1 cellular context compared by ENCODE assay signal in the genomic region with DNA sequence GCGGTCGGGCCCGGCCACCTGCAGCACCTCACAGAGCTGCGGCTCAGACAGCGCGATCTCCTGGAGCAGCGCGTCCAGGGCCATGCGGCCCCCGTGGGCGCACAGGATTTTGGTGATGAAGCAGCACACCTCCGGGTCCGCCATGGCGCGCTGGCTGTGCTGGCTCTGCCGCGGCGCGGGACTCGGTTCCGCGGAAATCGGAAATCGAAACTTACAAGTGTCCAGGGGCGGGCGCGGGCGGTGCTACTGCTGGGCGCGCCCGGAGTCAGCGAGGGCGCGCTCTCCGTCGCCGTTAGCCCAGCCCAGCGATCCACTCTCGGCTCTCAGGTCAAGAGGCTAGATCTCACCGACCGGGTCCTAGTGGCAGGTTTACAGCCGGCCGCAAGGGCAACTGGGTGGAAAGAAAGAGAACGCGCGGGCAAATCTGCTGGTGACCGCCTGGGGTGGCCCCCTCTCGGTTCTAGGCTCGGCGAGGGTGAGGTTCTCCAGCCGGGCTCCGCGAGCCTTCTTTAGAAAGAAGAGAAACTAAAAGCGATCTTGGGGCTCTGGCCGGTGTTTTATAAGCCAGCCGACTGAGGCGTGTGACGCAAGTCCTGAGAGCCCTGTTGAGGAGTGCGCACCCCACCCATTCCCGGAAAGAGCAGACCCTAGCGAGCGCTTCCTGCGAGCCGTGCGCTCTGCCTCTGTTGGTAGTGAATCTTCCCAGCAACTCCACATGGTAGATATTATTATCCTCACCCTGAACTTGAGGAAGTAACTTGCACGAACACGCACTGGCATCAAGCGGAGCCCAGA.
TF ChIP-seq lines count a peak whose summit lies in the region.

A gene (minus strand): TSS at position 533 of the 795 bp plus-strand sequence. CDS start 389 bp downstream, at position 144.

TF ChIP-seq in HepG2, 621 proteins besides CTCF, POLR2A, EP300 and RAD21 (continued from another document and continues in another):
- TF ChIP-seq, protein P1, sequence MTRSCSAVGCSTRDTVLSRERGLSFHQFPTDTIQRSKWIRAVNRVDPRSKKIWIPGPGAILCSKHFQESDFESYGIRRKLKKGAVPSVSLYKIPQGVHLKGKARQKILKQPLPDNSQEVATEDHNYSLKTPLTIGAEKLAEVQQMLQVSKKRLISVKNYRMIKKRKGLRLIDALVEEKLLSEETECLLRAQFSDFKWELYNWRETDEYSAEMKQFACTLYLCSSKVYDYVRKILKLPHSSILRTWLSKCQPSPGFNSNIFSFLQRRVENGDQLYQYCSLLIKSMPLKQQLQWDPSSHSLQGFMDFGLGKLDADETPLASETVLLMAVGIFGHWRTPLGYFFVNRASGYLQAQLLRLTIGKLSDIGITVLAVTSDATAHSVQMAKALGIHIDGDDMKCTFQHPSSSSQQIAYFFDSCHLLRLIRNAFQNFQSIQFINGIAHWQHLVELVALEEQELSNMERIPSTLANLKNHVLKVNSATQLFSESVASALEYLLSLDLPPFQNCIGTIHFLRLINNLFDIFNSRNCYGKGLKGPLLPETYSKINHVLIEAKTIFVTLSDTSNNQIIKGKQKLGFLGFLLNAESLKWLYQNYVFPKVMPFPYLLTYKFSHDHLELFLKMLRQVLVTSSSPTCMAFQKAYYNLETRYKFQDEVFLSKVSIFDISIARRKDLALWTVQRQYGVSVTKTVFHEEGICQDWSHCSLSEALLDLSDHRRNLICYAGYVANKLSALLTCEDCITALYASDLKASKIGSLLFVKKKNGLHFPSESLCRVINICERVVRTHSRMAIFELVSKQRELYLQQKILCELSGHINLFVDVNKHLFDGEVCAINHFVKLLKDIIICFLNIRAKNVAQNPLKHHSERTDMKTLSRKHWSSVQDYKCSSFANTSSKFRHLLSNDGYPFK (CRISPR knock-in tag; IDR thresholded peaks at IDR 0.05; ENCODE audit: borderline replicate concordance): no peak
- TF ChIP-seq NCOR1 (IDR thresholded peaks at IDR 0.05; ENCODE audit: borderline replicate concordance, low read length) (0 out of 2 replicates have a peak, but pooled peaks have one; percentile 12), ZNF230 (CRISPR knock-in tag; IDR thresholded peaks at IDR 0.05) (no peak), YEATS4 (CRISPR knock-in tag; IDR thresholded peaks at IDR 0.05; ENCODE audit: borderline replicate concordance) (peak; percentile 62; the same call in 1 of the 2 replicates), DR1 (CRISPR knock-in tag; IDR thresholded peaks at IDR 0.05) (no peak; the same call in 1 of the 2 replicates), ZNF737 (CRISPR knock-in tag; IDR thresholded peaks at IDR 0.05; ENCODE audit: borderline replicate concordance) (no peak), SNRNP70 (IDR thresholded peaks at IDR 0.05; ENCODE audit: low read depth, low read length) (no peak), HNRNPUL1 (IDR thresholded peaks at IDR 0.05; ENCODE audit: low read depth, low read length) (no peak), MED1 (CRISPR knock-in tag; IDR thresholded peaks at IDR 0.05) (peak; percentile 51), ZNF317 (CRISPR knock-in tag; IDR thresholded peaks at IDR 0.05) (peak; percentile 42; the same call in 1 of the 2 replicates), NCOA5 (CRISPR knock-in tag; IDR thresholded peaks at IDR 0.05) (no peak), ZNF607 (CRISPR knock-in tag; IDR thresholded peaks at IDR 0.05; ENCODE audit: borderline replicate concordance) (no peak), ETV6 (CRISPR knock-in tag; conservative IDR thresholded peaks at IDR 0.05) (no peak), ZNF282 (IDR thresholded peaks at IDR 0.05; ENCODE audit: partially characterized antibody) (no peak), TAF1 (CRISPR knock-in tag; IDR thresholded peaks at IDR 0.05) (peak; percentile 66), FOXP1 (IDR thresholded peaks at IDR 0.05) (no peak), FOXP1 (CRISPR knock-in tag; IDR thresholded peaks at IDR 0.05) (no peak), STAT5B (CRISPR knock-in tag; IDR thresholded peaks at IDR 0.05) (no peak), RNF2 (conservative IDR thresholded peaks at IDR 0.05; ENCODE audit: low read depth) (no peak), RXRB (CRISPR knock-in tag; IDR thresholded peaks at IDR 0.05; ENCODE audit: borderline replicate concordance) (no peak; the same call in none of the 2 replicates), ZNF296 (CRISPR knock-in tag; conservative IDR thresholded peaks at IDR 0.05) (no peak; the same call in 1 of the 2 replicates), ZNF619 (CRISPR knock-in tag; IDR thresholded peaks at IDR 0.05) (no peak), POGZ (CRISPR knock-in tag; IDR thresholded peaks at IDR 0.05) (no peak)
- TF ChIP-seq, protein P2, sequence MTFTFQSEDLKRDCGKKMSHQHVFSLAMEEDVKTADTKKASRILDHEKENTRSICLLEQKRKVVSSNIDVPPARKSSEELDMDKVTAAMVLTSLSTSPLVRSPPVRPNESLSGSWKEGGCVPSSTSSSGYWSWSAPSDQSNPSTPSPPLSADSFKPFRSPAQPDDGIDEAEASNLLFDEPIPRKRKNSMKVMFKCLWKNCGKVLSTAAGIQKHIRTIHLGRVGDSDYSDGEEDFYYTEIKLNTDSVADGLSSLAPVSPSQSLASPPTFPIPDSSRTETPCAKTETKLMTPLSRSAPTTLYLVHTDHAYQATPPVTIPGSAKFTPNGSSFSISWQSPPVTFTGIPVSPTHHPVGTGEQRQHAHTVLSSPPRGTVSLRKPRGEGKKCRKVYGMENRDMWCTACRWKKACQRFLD (CRISPR knock-in tag; IDR thresholded peaks at IDR 0.05; ENCODE audit: borderline replicate concordance): peak; percentile 85
- TF ChIP-seq, protein P3, sequence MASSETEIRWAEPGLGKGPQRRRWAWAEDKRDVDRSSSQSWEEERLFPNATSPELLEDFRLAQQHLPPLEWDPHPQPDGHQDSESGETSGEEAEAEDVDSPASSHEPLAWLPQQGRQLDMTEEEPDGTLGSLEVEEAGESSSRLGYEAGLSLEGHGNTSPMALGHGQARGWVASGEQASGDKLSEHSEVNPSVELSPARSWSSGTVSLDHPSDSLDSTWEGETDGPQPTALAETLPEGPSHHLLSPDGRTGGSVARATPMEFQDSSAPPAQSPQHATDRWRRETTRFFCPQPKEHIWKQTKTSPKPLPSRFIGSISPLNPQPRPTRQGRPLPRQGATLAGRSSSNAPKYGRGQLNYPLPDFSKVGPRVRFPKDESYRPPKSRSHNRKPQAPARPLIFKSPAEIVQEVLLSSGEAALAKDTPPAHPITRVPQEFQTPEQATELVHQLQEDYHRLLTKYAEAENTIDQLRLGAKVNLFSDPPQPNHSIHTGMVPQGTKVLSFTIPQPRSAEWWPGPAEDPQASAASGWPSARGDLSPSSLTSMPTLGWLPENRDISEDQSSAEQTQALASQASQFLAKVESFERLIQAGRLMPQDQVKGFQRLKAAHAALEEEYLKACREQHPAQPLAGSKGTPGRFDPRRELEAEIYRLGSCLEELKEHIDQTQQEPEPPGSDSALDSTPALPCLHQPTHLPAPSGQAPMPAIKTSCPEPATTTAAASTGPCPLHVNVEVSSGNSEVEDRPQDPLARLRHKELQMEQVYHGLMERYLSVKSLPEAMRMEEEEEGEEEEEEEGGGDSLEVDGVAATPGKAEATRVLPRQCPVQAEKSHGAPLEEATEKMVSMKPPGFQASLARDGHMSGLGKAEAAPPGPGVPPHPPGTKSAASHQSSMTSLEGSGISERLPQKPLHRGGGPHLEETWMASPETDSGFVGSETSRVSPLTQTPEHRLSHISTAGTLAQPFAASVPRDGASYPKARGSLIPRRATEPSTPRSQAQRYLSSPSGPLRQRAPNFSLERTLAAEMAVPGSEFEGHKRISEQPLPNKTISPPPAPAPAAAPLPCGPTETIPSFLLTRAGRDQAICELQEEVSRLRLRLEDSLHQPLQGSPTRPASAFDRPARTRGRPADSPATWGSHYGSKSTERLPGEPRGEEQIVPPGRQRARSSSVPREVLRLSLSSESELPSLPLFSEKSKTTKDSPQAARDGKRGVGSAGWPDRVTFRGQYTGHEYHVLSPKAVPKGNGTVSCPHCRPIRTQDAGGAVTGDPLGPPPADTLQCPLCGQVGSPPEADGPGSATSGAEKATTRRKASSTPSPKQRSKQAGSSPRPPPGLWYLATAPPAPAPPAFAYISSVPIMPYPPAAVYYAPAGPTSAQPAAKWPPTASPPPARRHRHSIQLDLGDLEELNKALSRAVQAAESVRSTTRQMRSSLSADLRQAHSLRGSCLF (CRISPR knock-in tag; IDR thresholded peaks at IDR 0.05; ENCODE audit: borderline replicate concordance): 0 out of 2 replicates have a peak, but pooled peaks have one; percentile 32
- TF ChIP-seq, protein P4, sequence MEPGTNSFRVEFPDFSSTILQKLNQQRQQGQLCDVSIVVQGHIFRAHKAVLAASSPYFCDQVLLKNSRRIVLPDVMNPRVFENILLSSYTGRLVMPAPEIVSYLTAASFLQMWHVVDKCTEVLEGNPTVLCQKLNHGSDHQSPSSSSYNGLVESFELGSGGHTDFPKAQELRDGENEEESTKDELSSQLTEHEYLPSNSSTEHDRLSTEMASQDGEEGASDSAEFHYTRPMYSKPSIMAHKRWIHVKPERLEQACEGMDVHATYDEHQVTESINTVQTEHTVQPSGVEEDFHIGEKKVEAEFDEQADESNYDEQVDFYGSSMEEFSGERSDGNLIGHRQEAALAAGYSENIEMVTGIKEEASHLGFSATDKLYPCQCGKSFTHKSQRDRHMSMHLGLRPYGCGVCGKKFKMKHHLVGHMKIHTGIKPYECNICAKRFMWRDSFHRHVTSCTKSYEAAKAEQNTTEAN (CRISPR knock-in tag; conservative IDR thresholded peaks at IDR 0.05): no peak
- TF ChIP-seq, protein P5, sequence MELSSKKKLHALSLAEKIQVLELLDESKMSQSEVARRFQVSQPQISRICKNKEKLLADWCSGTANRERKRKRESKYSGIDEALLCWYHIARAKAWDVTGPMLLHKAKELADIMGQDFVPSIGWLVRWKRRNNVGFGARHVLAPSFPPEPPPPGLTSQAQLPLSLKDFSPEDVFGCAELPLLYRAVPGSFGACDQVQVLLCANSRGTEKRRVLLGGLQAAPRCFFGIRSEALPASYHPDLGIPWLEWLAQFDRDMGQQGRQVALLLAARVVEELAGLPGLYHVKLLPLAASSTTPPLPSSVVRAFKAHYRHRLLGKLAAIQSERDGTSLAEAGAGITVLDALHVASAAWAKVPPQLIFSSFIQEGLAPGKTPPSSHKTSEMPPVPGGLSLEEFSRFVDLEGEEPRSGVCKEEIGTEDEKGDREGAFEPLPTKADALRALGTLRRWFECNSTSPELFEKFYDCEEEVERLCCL (CRISPR knock-in tag; IDR thresholded peaks at IDR 0.05; ENCODE audit: borderline replicate concordance): no peak
- TF ChIP-seq, protein P6, sequence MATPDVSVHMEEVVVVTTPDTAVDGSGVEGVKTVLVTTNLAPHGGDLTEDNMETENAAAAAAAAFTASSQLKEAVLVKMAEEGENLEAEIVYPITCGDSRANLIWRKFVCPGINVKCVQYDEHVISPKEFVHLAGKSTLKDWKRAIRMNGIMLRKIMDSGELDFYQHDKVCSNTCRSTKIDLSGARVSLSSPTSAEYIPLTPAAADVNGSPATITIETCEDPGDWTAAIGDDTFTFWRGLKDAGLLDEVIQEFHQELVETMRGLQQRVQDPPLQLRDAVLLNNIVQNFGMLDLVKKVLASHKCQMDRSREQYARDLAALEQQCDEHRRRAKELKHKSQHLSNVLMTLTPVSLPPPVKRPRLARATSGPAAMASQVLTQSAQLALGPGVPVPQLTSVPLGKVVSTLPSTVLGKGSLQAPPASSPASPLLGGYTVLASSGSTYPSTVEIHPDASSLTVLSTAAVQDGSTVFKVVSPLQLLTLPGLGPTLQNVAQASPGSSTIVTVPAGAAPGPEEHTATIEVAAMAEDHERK (CRISPR knock-in tag; IDR thresholded peaks at IDR 0.05; ENCODE audit: low read depth): no peak
- TF ChIP-seq, protein P7, sequence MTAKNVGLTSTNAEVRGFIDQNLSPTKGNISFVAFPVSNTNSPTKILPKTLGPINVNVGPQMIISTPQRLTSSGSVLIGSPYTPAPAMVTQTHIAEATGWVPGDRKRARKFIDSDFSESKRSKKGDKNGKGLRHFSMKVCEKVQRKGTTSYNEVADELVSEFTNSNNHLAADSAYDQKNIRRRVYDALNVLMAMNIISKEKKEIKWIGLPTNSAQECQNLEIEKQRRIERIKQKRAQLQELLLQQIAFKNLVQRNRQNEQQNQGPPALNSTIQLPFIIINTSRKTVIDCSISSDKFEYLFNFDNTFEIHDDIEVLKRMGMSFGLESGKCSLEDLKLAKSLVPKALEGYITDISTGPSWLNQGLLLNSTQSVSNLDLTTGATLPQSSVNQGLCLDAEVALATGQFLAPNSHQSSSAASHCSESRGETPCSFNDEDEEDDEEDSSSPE (CRISPR knock-in tag; IDR thresholded peaks at IDR 0.05): peak; percentile 76; the same call in 1 of the 2 replicates
- TF ChIP-seq, protein P8, sequence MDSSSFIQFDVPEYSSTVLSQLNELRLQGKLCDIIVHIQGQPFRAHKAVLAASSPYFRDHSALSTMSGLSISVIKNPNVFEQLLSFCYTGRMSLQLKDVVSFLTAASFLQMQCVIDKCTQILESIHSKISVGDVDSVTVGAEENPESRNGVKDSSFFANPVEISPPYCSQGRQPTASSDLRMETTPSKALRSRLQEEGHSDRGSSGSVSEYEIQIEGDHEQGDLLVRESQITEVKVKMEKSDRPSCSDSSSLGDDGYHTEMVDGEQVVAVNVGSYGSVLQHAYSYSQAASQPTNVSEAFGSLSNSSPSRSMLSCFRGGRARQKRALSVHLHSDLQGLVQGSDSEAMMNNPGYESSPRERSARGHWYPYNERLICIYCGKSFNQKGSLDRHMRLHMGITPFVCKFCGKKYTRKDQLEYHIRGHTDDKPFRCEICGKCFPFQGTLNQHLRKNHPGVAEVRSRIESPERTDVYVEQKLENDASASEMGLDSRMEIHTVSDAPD (CRISPR knock-in tag; IDR thresholded peaks at IDR 0.05): peak; percentile 69; the same call in 1 of the 2 replicates
- TF ChIP-seq, protein P9, sequence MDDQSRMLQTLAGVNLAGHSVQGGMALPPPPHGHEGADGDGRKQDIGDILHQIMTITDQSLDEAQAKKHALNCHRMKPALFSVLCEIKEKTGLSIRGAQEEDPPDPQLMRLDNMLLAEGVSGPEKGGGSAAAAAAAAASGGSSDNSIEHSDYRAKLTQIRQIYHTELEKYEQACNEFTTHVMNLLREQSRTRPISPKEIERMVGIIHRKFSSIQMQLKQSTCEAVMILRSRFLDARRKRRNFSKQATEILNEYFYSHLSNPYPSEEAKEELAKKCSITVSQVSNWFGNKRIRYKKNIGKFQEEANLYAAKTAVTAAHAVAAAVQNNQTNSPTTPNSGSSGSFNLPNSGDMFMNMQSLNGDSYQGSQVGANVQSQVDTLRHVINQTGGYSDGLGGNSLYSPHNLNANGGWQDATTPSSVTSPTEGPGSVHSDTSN (CRISPR knock-in tag; IDR thresholded peaks at IDR 0.05; ENCODE audit: borderline replicate concordance): 0 out of 2 replicates have a peak, but pooled peaks have one; percentile 69
- TF ChIP-seq, protein P10, sequence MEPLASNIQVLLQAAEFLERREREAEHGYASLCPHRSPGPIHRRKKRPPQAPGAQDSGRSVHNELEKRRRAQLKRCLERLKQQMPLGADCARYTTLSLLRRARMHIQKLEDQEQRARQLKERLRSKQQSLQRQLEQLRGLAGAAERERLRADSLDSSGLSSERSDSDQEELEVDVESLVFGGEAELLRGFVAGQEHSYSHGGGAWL (CRISPR knock-in tag; IDR thresholded peaks at IDR 0.05): peak; percentile 83; the same call in 1 of the 2 replicates
- TF ChIP-seq, protein P11, sequence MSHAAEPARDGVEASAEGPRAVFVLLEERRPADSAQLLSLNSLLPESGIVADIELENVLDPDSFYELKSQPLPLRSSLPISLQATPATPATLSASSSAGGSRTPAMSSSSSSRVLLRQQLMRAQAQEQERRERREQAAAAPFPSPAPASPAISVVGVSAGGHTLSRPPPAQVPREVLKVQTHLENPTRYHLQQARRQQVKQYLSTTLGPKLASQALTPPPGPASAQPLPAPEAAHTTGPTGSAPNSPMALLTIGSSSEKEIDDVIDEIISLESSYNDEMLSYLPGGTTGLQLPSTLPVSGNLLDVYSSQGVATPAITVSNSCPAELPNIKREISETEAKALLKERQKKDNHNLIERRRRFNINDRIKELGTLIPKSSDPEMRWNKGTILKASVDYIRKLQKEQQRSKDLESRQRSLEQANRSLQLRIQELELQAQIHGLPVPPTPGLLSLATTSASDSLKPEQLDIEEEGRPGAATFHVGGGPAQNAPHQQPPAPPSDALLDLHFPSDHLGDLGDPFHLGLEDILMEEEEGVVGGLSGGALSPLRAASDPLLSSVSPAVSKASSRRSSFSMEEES (CRISPR knock-in tag; IDR thresholded peaks at IDR 0.05): no peak
